In the genomic region with DNA sequence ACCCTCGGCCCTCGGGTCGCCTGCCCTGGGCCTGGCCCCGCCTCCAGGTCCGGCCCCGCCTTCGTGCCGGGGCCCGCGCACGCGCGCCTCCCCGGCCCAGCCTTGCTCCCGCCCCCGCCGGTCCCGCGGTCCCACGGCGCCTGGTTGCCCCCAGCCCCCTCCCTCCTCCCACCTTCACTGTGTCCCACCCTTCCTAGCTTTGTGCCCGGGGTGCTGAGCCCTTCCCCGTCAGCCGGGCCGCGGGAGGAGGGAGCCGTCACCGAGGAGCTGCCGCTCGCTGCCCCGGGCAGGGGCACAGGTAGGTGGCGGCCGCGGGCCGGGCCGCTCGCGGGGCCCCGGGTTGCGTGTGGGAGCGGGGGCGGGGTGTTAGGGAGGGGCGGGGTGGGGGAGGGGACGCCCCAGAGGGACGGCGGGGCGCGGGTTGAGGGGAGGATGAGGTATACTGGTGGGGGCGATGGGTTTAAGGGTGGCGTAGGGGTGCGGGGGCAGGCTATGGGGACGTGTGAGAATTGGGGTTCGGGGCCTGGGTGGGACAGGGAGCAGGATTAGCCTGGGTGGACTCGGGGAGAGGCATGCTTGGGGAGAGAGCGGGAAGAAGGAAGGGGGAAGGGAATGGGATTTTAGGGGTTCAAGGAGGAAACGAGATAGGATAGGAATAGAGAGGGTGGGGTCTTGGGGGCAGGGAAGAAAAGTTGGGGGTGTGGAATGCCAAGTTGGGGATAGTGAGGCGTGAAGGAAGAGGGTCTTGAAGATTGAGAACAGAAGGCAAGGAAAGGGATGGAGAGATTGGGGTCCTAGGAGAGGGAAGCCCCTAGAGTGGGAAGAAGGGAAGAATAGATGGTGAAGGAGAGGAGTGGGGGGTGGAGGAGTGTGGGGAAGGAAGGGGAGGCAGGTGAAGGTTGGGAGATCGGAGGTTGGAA, we compare ENCODE assay signal across 8 cellular contexts. TPM values are rescaled to one million over a fixed set of nuclear protein-coding genes. Genes with fewer than 3 reads are reported as not detected.
DNase-seq lines count a peak whose midpoint lies in the region; ATAC-seq and TF ChIP-seq lines count a peak whose summit lies in the region.

Gene LRRC42, plus strand, starts transcription at position 99 of the 920 bp plus-strand sequence. CDS start 5,650 bp downstream, outside the sequence.

- peak within 1 kb of the TSS; percentile 89 for H3K27ac ChIP-seq in substantia nigra (ENCODE audit: low read depth, low read length, poor library complexity, severe bottlenecking)

- H3K4me3 Mint-ChIP-seq in MCF 10A (ENCODE audit: unreplicated experiment), result peak within 1 kb of the TSS; percentile 85

- peaks cover 36% of the 10 kb centered on the region for H3K4me1 Mint-ChIP-seq in MCF 10A (ENCODE audit: insufficient read depth, unreplicated experiment)

- intact Hi-C loops in MCF 10A (cut with micrococcal nuclease), result no loop called here

- TF ChIP-seq CTCF in GM12875 (IDR thresholded peaks at IDR 0.05; ENCODE audit: borderline replicate concordance, insufficient read depth, low read depth, low read length), result peak; percentile 50
- peak; percentile 16 for TF ChIP-seq CTCF in MCF 10A (IDR thresholded peaks at IDR 0.05; ENCODE audit: unreplicated experiment)

- peak; percentile 66 for ATAC-seq in HG02610 (IDR thresholded peaks at IDR 0.05; ENCODE audit: unreplicated experiment)
- ATAC-seq in left lobe of liver, result peak; percentile 82

- H3K9me3 Mint-ChIP-seq in MCF 10A (ENCODE audit: unreplicated experiment), result no peaks in the 10 kb centered on the region

- CTCF ChIA-PET in MCF 10A (lab: Yijun Ruan, JAX), result interaction anchor here (0.6 to 5.9 kb wide), 14 partner anchors 10 to 102 kb away, joined by 3 to 59 read pairs (median 6); no protein-coding TSS in a partner anchor

- peak within 1 kb of the TSS; percentile 75 for H3K27ac Mint-ChIP-seq in MCF 10A (ENCODE audit: low read depth, unreplicated experiment)

- peaks cover 12% of the 10 kb centered on the region for H3K36me3 Mint-ChIP-seq in MCF 10A (ENCODE audit: insufficient read depth, unreplicated experiment)

- POLR2A ChIA-PET in MCF 10A (lab: Yijun Ruan, JAX), result interaction anchor here (0.6 to 3.2 kb wide), 17 partner anchors 10 to 541 kb away, joined by 3 to 35 read pairs (median 12); partner anchors contain the start of genes TCEANC2, TMEM59 and YIPF1

- peak within 1 kb of the TSS; percentile 91 for H3K4me3 ChIP-seq in GM12875 (ENCODE audit: low read depth, low read length)

- no TSS peak for BruUV-seq in MCF 10A (replicated peaks; lab: Mats Ljungman, UMichigan)

- DNase-seq in AG08395 (ENCODE audit: low spot score), result peak; percentile 99
- DNase-seq in NCI-H128 (lab: John Stamatoyannopoulos, UW; ENCODE audit: unreplicated experiment), result peak; percentile 94
- no peak for DNase-seq in MCF 10A (ENCODE audit: unreplicated experiment)
- no peak for DNase-seq in left lobe of liver (ENCODE audit: low spot score)
- DNase-seq in substantia nigra (lab: John Stamatoyannopoulos, UW), result peak in 13 of 49 donors; percentile 54 to 98 (median 95)
- DNase-seq in glomerular visceral epithelial cell (ENCODE audit: extremely low spot score), result no peak

- no peaks in the 10 kb centered on the region for H3K27me3 Mint-ChIP-seq in MCF 10A (ENCODE audit: insufficient read depth, unreplicated experiment)

RNA-seq across cellular contexts. Expression of gene LRRC42, which starts in this region (rescaled TPM):
- 39.1 and 41.2 TPM in 2 replicates for total RNA-seq in MCF 10A (2022)
- total RNA-seq in left lobe of liver, result 10.5 TPM

Comparison
In these comparisons a context has a peak if more than half of its experiments do, and no peak if none do; other contexts are left out.
1. DNase-seq: peak in AG08395 (single experiment) and NCI-H128 (single experiment); none in MCF 10A (single experiment), left lobe of liver (single experiment) and glomerular visceral epithelial cell (single experiment).